Comparison of ENCODE assay signal across 8 cellular contexts in the genomic region with DNA sequence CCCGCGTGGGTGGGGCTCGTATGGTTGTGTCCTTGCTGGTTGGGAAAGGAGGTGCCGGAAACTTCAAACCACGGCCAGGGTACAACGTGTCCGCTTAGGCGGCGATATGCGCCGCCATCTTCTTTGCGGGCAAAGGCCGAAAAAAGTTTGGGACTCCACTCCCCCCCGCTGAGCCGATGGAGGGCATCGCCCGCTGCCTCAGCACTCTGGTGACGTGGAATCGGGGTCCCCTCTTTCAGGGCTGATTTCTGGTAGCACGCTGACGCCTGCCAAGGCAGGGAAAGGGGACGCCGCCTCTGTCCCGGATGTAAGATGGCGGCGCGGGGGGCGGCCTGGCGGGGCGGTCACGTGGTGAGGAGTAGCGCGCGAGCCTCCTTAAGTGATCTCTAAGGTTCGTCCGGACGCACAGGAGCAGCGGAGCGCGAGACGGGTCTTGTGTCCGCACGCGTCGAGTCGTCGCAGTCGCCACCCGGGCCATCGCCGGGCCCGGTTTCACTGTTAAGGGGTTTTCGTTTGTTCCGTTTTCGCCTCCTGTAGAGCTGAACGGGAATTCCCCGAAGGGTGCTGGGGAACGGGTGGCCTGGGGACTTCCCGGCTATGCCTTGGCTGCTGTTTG.
DNase-seq lines count a peak whose midpoint lies in the region; ATAC-seq and TF ChIP-seq lines count a peak whose summit lies in the region.

No MANE protein-coding gene starts in this region.

- DNase-seq in GM04504 (ENCODE audit: low read depth) (peak; percentile 86), HFFc6 (peak; percentile 80), NAMALWA (ENCODE audit: low spot score) (peak; percentile 92), SK-MEL-5 (ENCODE audit: low read depth, low spot score) (peak; percentile 91), glomerular endothelial cell (ENCODE audit: extremely low read depth, low read depth, low spot score) (peak; percentile 34), omental fat pad (ENCODE audit: low spot score) (peak; percentile 71), testis (peak; percentile 94)
- DNase-seq in activated naive CD4-positive, alpha-beta T cell treated with anti-CD3 and anti-CD28 coated beads, Interleukin-2, amount 50 U/mL, for 16 hours: peak; percentile 86

- peaks cover 4% of the 10 kb centered on the region; the same call in 1 of the 2 replicates for H3K27me3 Mint-ChIP-seq in HFFc6 (ENCODE audit: insufficient read depth)

- H3K27ac Mint-ChIP-seq in HFFc6: peak overlapping the region; percentile 99

- no peaks in the 10 kb centered on the region for H3K27me3 ChIP-seq in testis

- H3K36me3 ChIP-seq in testis (ENCODE audit: low read depth, missing control alignments): no peaks in the 10 kb centered on the region

- peak overlapping the region; percentile 99 for H3K27ac ChIP-seq in testis

- H3K36me3 Mint-ChIP-seq in HFFc6 (ENCODE audit: low read depth): peaks cover 27% of the 10 kb centered on the region

- H3K4me3 ChIP-seq in testis: peak overlapping the region; percentile 86 to 95

- H3K9me3 Mint-ChIP-seq in HFFc6: no peaks in the 10 kb centered on the region

- no peaks in the 10 kb centered on the region for H3K9me3 ChIP-seq in testis

- no peak for TF ChIP-seq CTCF in HFFc6 (IDR thresholded peaks at IDR 0.05)
- no peak for TF ChIP-seq CTCF in omental fat pad (IDR thresholded peaks at IDR 0.05)
- TF ChIP-seq CTCF in testis (IDR thresholded peaks at IDR 0.05): no peak

- intact Hi-C loops in testis (cut with DNase I; ENCODE audit: low total_unique reads): no loop called here

- 0 to 1% methylated on average over 24 to 43 of the region's 59 CpGs for WGBS in testis, 2 donors

- TF ChIP-seq POLR2A in testis (IDR thresholded peaks at IDR 0.05): no peak

- H3K4me1 ChIP-seq in testis: peaks cover 5% of the 10 kb centered on the region

- ATAC-seq in omental fat pad (ENCODE audit: low FRiP score): peak; percentile 83

- in situ Hi-C loops in SK-MEL-5 (cut with HindIII; ENCODE audit: low pct_unique_long_range_greater_than_20kb, low sequenced_read_pairs): loop anchor here (25.0 kb wide), 1 partner anchor 185 kb away; no protein-coding TSS in a partner anchor

- peak overlapping the region; percentile 97 for H3K4me3 Mint-ChIP-seq in HFFc6

- H3K4me1 Mint-ChIP-seq in HFFc6 (ENCODE audit: low read depth): peaks cover 63% of the 10 kb centered on the region

Comparison
In these comparisons a context has a peak if more than half of its experiments do, and no peak if none do; other contexts are left out.
1. Peak in every context shown above with its lines: DNase-seq, ATAC-seq, H3K4me3 ChIP-seq and H3K27ac ChIP-seq.
2. DNase-seq: peak in every context shown above with its lines; median percentile 94 in testis; 92 in NAMALWA; 91 in SK-MEL-5; 86 in GM04504; 86 in activated naive CD4-positive, alpha-beta T cell treated with anti-CD3 and anti-CD28 coated beads, Interleukin-2, amount 50 U/mL, for 16 hours; 80 in HFFc6; 71 in omental fat pad; 34 in glomerular endothelial cell.